In genomic region chr12:19561411-19561961, GRCh38 we compare ENCODE assay signal across 20 cellular contexts.
"Had no signal": no experiment of that assay in that cellular context is flagged by ENCODE, and none has a peak within 500 bp of the region (broad histone marks: within the 10 kb centered on the region; RNA-seq: fewer than 3 reads in every experiment).

No MANE protein-coding gene starts in this region.

- DNase-seq: activated CD4-positive, alpha-beta T cell treated with anti-CD3 and anti-CD28 coated beads, Interleukin-2, amount 10 ng/mL, durations not matched to agents 24 days and 14 days; activated CD4-positive, CD25-positive, alpha-beta regulatory T cell; activated CD8-positive, alpha-beta memory T cell treated with anti-CD3 and anti-CD28 coated beads for 24 hours; activated naive CD4-positive, alpha-beta T cell treated with anti-CD3 and anti-CD28 coated beads for 36 hours; activated T-cell treated with anti-CD3 and anti-CD28 coated beads for 4 hours; caudate nucleus; esophagus squamous epithelium; foreskin keratinocyte; left cardiac atrium; lower lobe of right lung; nephron progenitor cell; psoas muscle; right lobe of liver; stimulated activated naive B cell treated with anti-CD40 and anti-IgM and Interleukin-4, amounts not matched to agents 10 μg/mL and 1 μg/mL and 100 μg/mL, for 72 hours; T-helper 2 cell; thyroid gland had no signal

- H3K4me3 Mint-ChIP-seq: activated CD4-positive, alpha-beta T cell treated with anti-CD3 and anti-CD28 coated beads, Interleukin-2, amount 10 ng/mL, durations not matched to agents 24 days and 14 days; activated naive CD4-positive, alpha-beta T cell treated with anti-CD3 and anti-CD28 coated beads for 36 hours; mesothelial cell of epicardium; nephron progenitor cell; stimulated activated naive B cell treated with anti-CD40 and anti-IgM and Interleukin-4, amounts not matched to agents 10 μg/mL and 1 μg/mL and 100 μg/mL, for 72 hours had no signal

- H3K4me1 ChIP-seq: foreskin keratinocyte, lower lobe of right lung, psoas muscle, right lobe of liver, thyroid gland had no signal

- H3K9me3 Mint-ChIP-seq: nephron progenitor cell had no signal

- H3K4me1 Mint-ChIP-seq: mesothelial cell of epicardium; nephron progenitor cell; stimulated activated naive B cell treated with anti-CD40 and anti-IgM and Interleukin-4, amounts not matched to agents 10 μg/mL and 1 μg/mL and 100 μg/mL, for 72 hours had no signal

- ATAC-seq: foreskin keratinocyte; left cardiac atrium; lower lobe of right lung; psoas muscle; right lobe of liver; stimulated activated naive B cell treated with anti-CD40 and anti-IgM and Interleukin-4, amounts not matched to agents 10 μg/mL and 1 μg/mL and 100 μg/mL, for 72 hours had no signal

- H3K27ac ChIP-seq: ascending aorta, coronary artery, esophagus squamous epithelium, foreskin keratinocyte, lower lobe of right lung, psoas muscle, right lobe of liver, thyroid gland had no signal

- H3K27ac Mint-ChIP-seq: activated CD4-positive, alpha-beta T cell treated with anti-CD3 and anti-CD28 coated beads, Interleukin-2, amount 10 ng/mL, durations not matched to agents 24 days and 14 days; activated naive CD4-positive, alpha-beta T cell treated with anti-CD3 and anti-CD28 coated beads for 36 hours; activated T-helper 2 cell treated with anti-CD3 and anti-CD28 coated beads, Interferon-gamma antibody, Interleukin-2, Interleukin-4, amounts not matched to agents 10 μg/mL and 5 μg/mL and 100 μg/mL, durations not matched to agents 14 hours and 24 hours and 36 hours; mesothelial cell of epicardium; nephron progenitor cell; stimulated activated naive B cell treated with anti-CD40 and anti-IgM and Interleukin-4, amounts not matched to agents 10 μg/mL and 1 μg/mL and 100 μg/mL, for 72 hours had no signal

- H3K27me3 Mint-ChIP-seq: activated CD4-positive, alpha-beta T cell treated with anti-CD3 and anti-CD28 coated beads, Interleukin-2, amount 10 ng/mL, durations not matched to agents 24 days and 14 days; stimulated activated naive B cell treated with anti-CD40 and anti-IgM and Interleukin-4, amounts not matched to agents 10 μg/mL and 1 μg/mL and 100 μg/mL, for 72 hours had no signal

- H3K9me3 ChIP-seq: ascending aorta, esophagus squamous epithelium, lower lobe of right lung, psoas muscle, right lobe of liver, thyroid gland had no signal

- H3K4me3 ChIP-seq: ascending aorta, coronary artery, esophagus squamous epithelium, lower lobe of right lung, psoas muscle, right lobe of liver, thyroid gland had no signal

- H3K36me3 ChIP-seq: ascending aorta, esophagus squamous epithelium, lower lobe of right lung, right lobe of liver, thyroid gland had no signal

- H3K27me3 ChIP-seq: ascending aorta, esophagus squamous epithelium, foreskin keratinocyte, right lobe of liver, thyroid gland had no signal
